8 cellular contexts compared by ENCODE assay signal in genomic region chr17:39209317-39210092, GRCh38. TPM values are rescaled to one million over a fixed set of nuclear protein-coding genes. Genes with fewer than 3 reads are reported as not detected.
DNase-seq lines count a peak whose midpoint lies in the region; ATAC-seq, FAIRE-seq and TF ChIP-seq lines count a peak whose summit lies in the region.

No MANE protein-coding gene starts in this region.

- WGBS in K562 (ENCODE audit: insufficient coverage, low coverage, missing lambda C conversion rate) = 8% methylated on average over 37 of the region's 39 CpGs

- no peak overlapping the region for H2AFZ ChIP-seq in K562 (ENCODE audit: low read depth, low read length)

- peaks cover 0 to 7% (median 5%) of the 10 kb centered on the region in 3 donors for H3K27me3 Mint-ChIP-seq in immature natural killer cell (ENCODE audit: low read depth in 3 of 3)

- POLR2A ChIA-PET in K562 (lab: Yijun Ruan, JAX) = interaction anchor here (2.1 kb wide), 1 partner anchor 10 kb away, joined by 16 read pairs; the partner anchor contains the start of gene RPL19

- no peaks in the 10 kb centered on the region for H3K9me3 ChIP-seq in K562 (replicated peaks; ENCODE audit: control insufficient read depth, insufficient read depth, low read depth, low read length)

- no peak overlapping the region for H3K27ac ChIP-seq in K562 (ENCODE audit: extremely low read depth, low read depth, low read length)

- no peak for TF ChIP-seq POLR2A in K562 (conservative IDR thresholded peaks at IDR 0.05)

- no peak for TF ChIP-seq CTCF in K562 (IDR thresholded peaks at IDR 0.05 in 2 of 3, conservative IDR thresholded peaks at IDR 0.05 in 1 of 3; ENCODE audit: insufficient read depth in 2 of 3, low read depth in 1 of 3, low read length in 3 of 3)

- DNase-seq in H7 (peak; percentile 86), T-helper 9 cell (peak; percentile 51), K562 (ENCODE audit: extremely low read depth in 1 of 4, low spot score in 3 of 4) (peak in 3 of 4 experiments; percentile 6 to 41 (median 40)), immature natural killer cell (peak; percentile 57 to 66 (median 61)), smooth muscle cell of the brain vasculature (ENCODE audit: low read depth, low spot score) (peak; percentile 63)

- intact Hi-C loops in K562 (cut with micrococcal nuclease) = loop anchor here (5.0 kb wide), 3 partner anchors 143 to 408 kb away; no protein-coding TSS in a partner anchor

- no peaks in the 10 kb centered on the region for H3K79me2 ChIP-seq in K562 (ENCODE audit: control insufficient read depth, insufficient read depth, low read length)

- peaks cover 0 to 7% (median 6%) of the 10 kb centered on the region in 3 donors for H3K36me3 Mint-ChIP-seq in immature natural killer cell

- no peak for FAIRE-seq in K562 (lab: Jason Lieb, UNC)

- ATAC-seq in K562 (no peak), GM18517 (IDR thresholded peaks at IDR 0.05; ENCODE audit: unreplicated experiment) (no peak), HG02678 (IDR thresholded peaks at IDR 0.05; ENCODE audit: unreplicated experiment) (no peak), HG03378 (IDR thresholded peaks at IDR 0.05; ENCODE audit: unreplicated experiment) (no peak)

- BruUV-seq in K562 (replicated peaks; lab: Mats Ljungman, UMichigan) = no TSS peak

- CTCF ChIA-PET in K562 (lab: Yijun Ruan, JAX; ENCODE audit: low intra/inter-chr PET ratio) = interaction anchor here (1.3 to 1.5 kb wide), 2 partner anchors 30 to 35 kb away, joined by 3 to 6 read pairs; no protein-coding TSS in a partner anchor

- in situ Hi-C loops in K562 (cut with MboI) = no loop called here

- peaks cover 20% of the 10 kb centered on the region; the same call in 1 of the 2 replicates for H3K27me3 ChIP-seq in H7 (ENCODE audit: control insufficient read depth, insufficient read depth, low read length)
- H3K27me3 ChIP-seq in K562 (ENCODE audit: control insufficient read depth in 2 of 2, insufficient read depth in 2 of 2, low read length in 2 of 2) = peaks cover 0 to 36% of the 10 kb centered on the region in 2 experiments; a peak in 2 of 5 replicates

- H3K4me2 ChIP-seq in K562 (ENCODE audit: insufficient read depth, low read length) = no peak overlapping the region

- no peak overlapping the region for H3K27ac Mint-ChIP-seq in immature natural killer cell

- peaks cover 0 to 7% of the 10 kb centered on the region in 2 donors for H3K4me1 Mint-ChIP-seq in immature natural killer cell

- TF ChIP-seq RAD21 in K562 (CRISPR knock-in tag; conservative IDR thresholded peaks at IDR 0.05 in 1 of 2, IDR thresholded peaks at IDR 0.05 in 1 of 2) = no peak

- H3K4me1 ChIP-seq in K562 (replicated peaks in 1 of 2; ENCODE audit: control insufficient read depth in 2 of 2, insufficient read depth in 2 of 2, low read length in 2 of 2) = peaks cover 0 to 32% of the 10 kb centered on the region in 2 experiments; a peak in 3 of 5 replicates

- no peaks in the 10 kb centered on the region for H4K20me1 ChIP-seq in K562 (replicated peaks; ENCODE audit: control insufficient read depth, insufficient read depth, low read length)

- H3K4me3 ChIP-seq in H7 (ENCODE audit: insufficient read depth, low read depth, low read length) (peak overlapping the region; percentile 58), K562 (no peak overlapping the region)

- peaks cover 4% of the 10 kb centered on the region for H3K36me3 ChIP-seq in H7 (replicated peaks; ENCODE audit: control insufficient read depth, insufficient read depth, low read length)
- peaks cover 8% of the 10 kb centered on the region; the same call in 2 of the 3 replicates for H3K36me3 ChIP-seq in K562 (ENCODE audit: control insufficient read depth, insufficient read depth, low read length)

- peak overlapping the region in 2 of 5 donors; percentile 10 to 64 for H3K4me3 Mint-ChIP-seq in immature natural killer cell

- no peak for TF ChIP-seq EP300 in K562 (IDR thresholded peaks at IDR 0.05; ENCODE audit: low read length)

- peak overlapping the region in 1 of 2 experiments; percentile 74; a peak in 2 of 4 replicates for H3K9ac ChIP-seq in K562 (ENCODE audit: insufficient read depth in 1 of 2, low read depth in 2 of 2, low read length in 2 of 2)

- H3K9me1 ChIP-seq in K562 (ENCODE audit: control insufficient read depth, insufficient read depth, low read length) = peaks cover 4% of the 10 kb centered on the region

- no peaks in the 10 kb centered on the region for H3K9me3 Mint-ChIP-seq in immature natural killer cell

RNA-seq across cellular contexts. Expression of gene RPL19, which starts 9.4 kb away (rescaled TPM):
- 2,113 and 2,304 TPM in 2 replicates for total RNA-seq in H7 (2014; rRNA removed; shearing (Covaris generic))
- total RNA-seq in K562 (2011; cell fraction: chromatin; rRNA removed; ENCODE audit: low replicate concordance) = 162 and 216 TPM in 2 replicates
- 446 and 472 TPM in 2 replicates for total RNA-seq in K562 (2011; cell fraction: nucleolus; rRNA removed)
- 512 and 741 TPM in 2 replicates for total RNA-seq in K562 (2011; cell fraction: nucleoplasm; rRNA removed)
- total RNA-seq in K562 (2014; rRNA removed) = 3,823 and 4,254 TPM in 2 replicates
- 2,411 and 3,109 TPM in 2 replicates for total RNA-seq in K562 (2014; rRNA removed; fragmentation: Illumina TruSeq; extraction: Trizol)
- 3,681 and 3,727 TPM in 2 replicates for total RNA-seq in K562 (2015; rRNA removed; fragmentation: Illumina TruSeq; extraction: Trizol)
- total RNA-seq in K562 (2021) = 2,367 and 2,508 TPM in 2 replicates
- 1,550 and 2,263 TPM in 2 replicates for polyA plus RNA-seq in K562 (2011; rRNA removed)
- polyA plus RNA-seq in K562 (2011; cell fraction: cytosol; rRNA removed) = 1,909 and 2,489 TPM in 2 replicates
- polyA plus RNA-seq in K562 (2011; cell fraction: nucleus; rRNA removed) = 662 and 945 TPM in 2 replicates
- 2,279 and 3,326 TPM in 2 replicates for polyA plus RNA-seq in K562 (2012)
- 4,063 and 4,614 TPM in 2 replicates for polyA plus RNA-seq in K562 (2014; fragmentation: Illumina TruSeq; extraction: Trizol)
- 1,000 to 10,000 TPM; 3,604 to 4,229 TPM for polyA plus RNA-seq in K562 (2014; fragmentation: Nextera tagmentation; extraction: Ambion mirVana)
- 3,808 and 3,851 TPM in 2 replicates for polyA plus RNA-seq in K562 (2014; rRNA removed)
- polyA minus RNA-seq in K562 (2011; rRNA and poly(A)+ RNA removed) = 920 and 1,322 TPM in 2 replicates
- 617 and 787 TPM in 2 replicates for polyA minus RNA-seq in K562 (2011; cell fraction: cytosol; rRNA and poly(A)+ RNA removed)
- 123 and 152 TPM in 2 replicates for polyA minus RNA-seq in K562 (2011; cell fraction: nucleus; rRNA and poly(A)+ RNA removed)
- 1,000 to 10,000 TPM; 1,129 to 1,798 (median 1,451) TPM for polyA plus RNA-seq in immature natural killer cell

RNA-seq across cellular contexts. Expression of gene CACNB1, which starts 12.0 kb away (rescaled TPM):
- 3.8 and 9.1 TPM in 2 replicates for total RNA-seq in H7 (2014; rRNA removed; shearing (Covaris generic))
- 38.1 and 87.3 TPM in 2 replicates for total RNA-seq in K562 (2011; cell fraction: chromatin; rRNA removed; ENCODE audit: low replicate concordance)
- total RNA-seq in K562 (2011; cell fraction: nucleolus; rRNA removed) = 39.5 and 41.0 TPM in 2 replicates
- total RNA-seq in K562 (2011; cell fraction: nucleoplasm; rRNA removed) = 40.0 and 54.4 TPM in 2 replicates
- total RNA-seq in K562 (2014; rRNA removed) = 2.2 and 3.7 TPM in 2 replicates
- 2.6 and 3.6 TPM in 2 replicates for total RNA-seq in K562 (2014; rRNA removed; fragmentation: Illumina TruSeq; extraction: Trizol)
- 1.7 and 2.0 TPM in 2 replicates for total RNA-seq in K562 (2015; rRNA removed; fragmentation: Illumina TruSeq; extraction: Trizol)
- total RNA-seq in K562 (2021) = 6.7 and 7.4 TPM in 2 replicates
- polyA plus RNA-seq in K562 (2011; rRNA removed) = 3.0 and 3.2 TPM in 2 replicates
- polyA plus RNA-seq in K562 (2011; cell fraction: cytosol; rRNA removed) = 1.5 and 3.4 TPM in 2 replicates
- polyA plus RNA-seq in K562 (2011; cell fraction: nucleus; rRNA removed) = 10.8 and 29.9 TPM in 2 replicates
- 2.1 and 2.9 TPM in 2 replicates for polyA plus RNA-seq in K562 (2012)
- 3.0 and 3.6 TPM in 2 replicates for polyA plus RNA-seq in K562 (2014; fragmentation: Illumina TruSeq; extraction: Trizol)
- polyA plus RNA-seq in K562 (2014; fragmentation: Nextera tagmentation; extraction: Ambion mirVana) = under 1 TPM; 0.08 to 0.18 TPM
- polyA plus RNA-seq in K562 (2014; rRNA removed) = 3.7 and 4.6 TPM in 2 replicates
- polyA minus RNA-seq in K562 (2011; rRNA and poly(A)+ RNA removed) = 8.4 and 16.2 TPM in 2 replicates
- polyA minus RNA-seq in K562 (2011; cell fraction: cytosol; rRNA and poly(A)+ RNA removed) = 2.5 and 5.3 TPM in 2 replicates
- 8.2 and 16.4 TPM in 2 replicates for polyA minus RNA-seq in K562 (2011; cell fraction: nucleus; rRNA and poly(A)+ RNA removed)
- 1 to 10 TPM in 1 of 3 donors, under 1 TPM in 1, not detected in 1; 0.48 to 5.0 TPM for polyA plus RNA-seq in immature natural killer cell

RNA-seq across cellular contexts. Expression of gene STAC2, which starts 16.2 kb away (rescaled TPM):
- total RNA-seq in H7 (2014; rRNA removed; shearing (Covaris generic)) = 0.15 and 0.59 TPM in 2 replicates
- total RNA-seq in K562 (2011; cell fraction: chromatin; rRNA removed; ENCODE audit: low replicate concordance) = not detected in 2 replicates
- total RNA-seq in K562 (2011; cell fraction: nucleolus; rRNA removed) = not detected in 2 replicates
- total RNA-seq in K562 (2011; cell fraction: nucleoplasm; rRNA removed) = not detected in 2 replicates
- total RNA-seq in K562 (2014; rRNA removed) (not detected in 2 replicates), K562 (2014; rRNA removed; fragmentation: Illumina TruSeq; extraction: Trizol) (not detected in 2 replicates), K562 (2015; rRNA removed; fragmentation: Illumina TruSeq; extraction: Trizol) (not detected in 2 replicates), K562 (2021) (not detected in 2 replicates)
- polyA plus RNA-seq in K562 (2011; rRNA removed) (not detected in 2 replicates), K562 (2014; fragmentation: Illumina TruSeq; extraction: Trizol) (not detected in 2 replicates), K562 (2014; fragmentation: Nextera tagmentation; extraction: Ambion mirVana) (not detected), K562 (2014; rRNA removed) (not detected in 2 replicates), immature natural killer cell (not detected)
- not detected in 2 replicates for polyA plus RNA-seq in K562 (2011; cell fraction: cytosol; rRNA removed)
- not detected in 2 replicates for polyA plus RNA-seq in K562 (2011; cell fraction: nucleus; rRNA removed)
- not detected in 2 replicates for polyA plus RNA-seq in K562 (2012)
- not detected in 2 replicates for polyA minus RNA-seq in K562 (2011; rRNA and poly(A)+ RNA removed)
- polyA minus RNA-seq in K562 (2011; cell fraction: cytosol; rRNA and poly(A)+ RNA removed) = not detected in 2 replicates
- polyA minus RNA-seq in K562 (2011; cell fraction: nucleus; rRNA and poly(A)+ RNA removed) = not detected in 2 replicates

RNA-seq across cellular contexts. Expression of gene ARL5C, which starts 43.5 kb away (rescaled TPM):
- total RNA-seq in H7 (2014; rRNA removed; shearing (Covaris generic)) = not detected in 2 replicates
- 0.16 TPM in 1 of 2 replicates, not detected in the other for total RNA-seq in K562 (2011; cell fraction: chromatin; rRNA removed; ENCODE audit: low replicate concordance)
- total RNA-seq in K562 (2011; cell fraction: nucleolus; rRNA removed) = not detected in 2 replicates
- not detected in 2 replicates for total RNA-seq in K562 (2011; cell fraction: nucleoplasm; rRNA removed)
- total RNA-seq in K562 (2014; rRNA removed) (not detected in 2 replicates), K562 (2014; rRNA removed; fragmentation: Illumina TruSeq; extraction: Trizol) (not detected in 2 replicates), K562 (2015; rRNA removed; fragmentation: Illumina TruSeq; extraction: Trizol) (not detected in 2 replicates), K562 (2021) (not detected in 2 replicates)
- polyA plus RNA-seq in K562 (2011; rRNA removed) (not detected in 2 replicates), K562 (2014; fragmentation: Illumina TruSeq; extraction: Trizol) (not detected in 2 replicates), K562 (2014; fragmentation: Nextera tagmentation; extraction: Ambion mirVana) (not detected), K562 (2014; rRNA removed) (not detected in 2 replicates), immature natural killer cell (not detected)
- not detected in 2 replicates for polyA plus RNA-seq in K562 (2011; cell fraction: cytosol; rRNA removed)
- not detected in 2 replicates for polyA plus RNA-seq in K562 (2011; cell fraction: nucleus; rRNA removed)
- polyA plus RNA-seq in K562 (2012) = not detected in 2 replicates
- polyA minus RNA-seq in K562 (2011; rRNA and poly(A)+ RNA removed) = not detected in 2 replicates
- polyA minus RNA-seq in K562 (2011; cell fraction: cytosol; rRNA and poly(A)+ RNA removed) = not detected in 2 replicates
- polyA minus RNA-seq in K562 (2011; cell fraction: nucleus; rRNA and poly(A)+ RNA removed) = not detected in 2 replicates

RNA-seq across cellular contexts. Expression of gene PLXDC1, which starts 58.1 kb away (rescaled TPM):
- total RNA-seq in H7 (2014; rRNA removed; shearing (Covaris generic)) = 0.18 and 0.38 TPM in 2 replicates
- total RNA-seq in K562 (2011; cell fraction: chromatin; rRNA removed; ENCODE audit: low replicate concordance) = not detected in 2 replicates
- not detected in 2 replicates for total RNA-seq in K562 (2011; cell fraction: nucleolus; rRNA removed)
- not detected in 2 replicates for total RNA-seq in K562 (2011; cell fraction: nucleoplasm; rRNA removed)
- total RNA-seq in K562 (2014; rRNA removed) (not detected in 2 replicates), K562 (2014; rRNA removed; fragmentation: Illumina TruSeq; extraction: Trizol) (not detected in 2 replicates), K562 (2015; rRNA removed; fragmentation: Illumina TruSeq; extraction: Trizol) (not detected in 2 replicates), K562 (2021) (not detected in 2 replicates)
- polyA plus RNA-seq in K562 (2011; rRNA removed) (0.11 TPM in 1 of 2 replicates, not detected in the other), K562 (2014; fragmentation: Illumina TruSeq; extraction: Trizol) (not detected in 2 replicates), K562 (2014; fragmentation: Nextera tagmentation; extraction: Ambion mirVana) (not detected), K562 (2014; rRNA removed) (not detected in 2 replicates), immature natural killer cell (1 to 10 TPM; 2.8 to 9.7 (median 6.8) TPM)
- not detected in 2 replicates for polyA plus RNA-seq in K562 (2011; cell fraction: cytosol; rRNA removed)
- 0.21 and 0.29 TPM in 2 replicates for polyA plus RNA-seq in K562 (2011; cell fraction: nucleus; rRNA removed)
- polyA plus RNA-seq in K562 (2012) = 0.01 and 0.03 TPM in 2 replicates
- polyA minus RNA-seq in K562 (2011; rRNA and poly(A)+ RNA removed) = not detected in 2 replicates
- polyA minus RNA-seq in K562 (2011; cell fraction: cytosol; rRNA and poly(A)+ RNA removed) = not detected in 2 replicates
- polyA minus RNA-seq in K562 (2011; cell fraction: nucleus; rRNA and poly(A)+ RNA removed) = not detected in 2 replicates
